ENCODE assay signal across 18 cellular contexts in genomic region chr20:62557425-62557824, GRCh38.
DNase-seq lines count a peak whose midpoint lies in the region; ATAC-seq, FAIRE-seq and TF ChIP-seq lines count a peak whose summit lies in the region.
"Had no signal": no experiment of that assay in that cellular context is flagged by ENCODE, and none has a peak within 500 bp of the region (broad histone marks: within the 10 kb centered on the region; RNA-seq: fewer than 3 reads in every experiment).

No MANE protein-coding gene starts in this region.

- no peak for TF ChIP-seq CTCF in spleen (IDR thresholded peaks at IDR 0.05 in 8 of 11, conservative IDR thresholded peaks at IDR 0.05 in 3 of 11)

- H3K9me3 ChIP-seq in spleen: no peaks in the 10 kb centered on the region
- H3K9me3 ChIP-seq: thoracic aorta had no signal

- no peaks in the 10 kb centered on the region for H3K9me3 Mint-ChIP-seq in stimulated activated memory B cell treated with anti-CD40 and anti-IgM and Interleukin-4, amounts not matched to agents 10 μg/mL and 1 μg/mL and 100 μg/mL, for 72 hours
- H3K9me3 Mint-ChIP-seq: activated naive CD8-positive, alpha-beta T cell treated with anti-CD3 and anti-CD28 coated beads for 36 hours; activated T-cell treated with anti-CD3 and anti-CD28 coated beads, Interleukin-2, amount 50 U/mL, for 4 hours had no signal

- H3K27me3 Mint-ChIP-seq in stimulated activated memory B cell treated with anti-CD40 and anti-IgM and Interleukin-4, amounts not matched to agents 10 μg/mL and 1 μg/mL and 100 μg/mL, for 72 hours: peaks cover 89% of the 10 kb centered on the region

- intact Hi-C loops in left ventricle myocardium superior (cut with micrococcal nuclease) (no loop called here), spleen (cut with DNase I; ENCODE audit: low total_unique reads) (no loop called here)

- peak; percentile 28 for DNase-seq in ACHN
- DNase-seq in H4 (ENCODE audit: low spot score): peak; percentile 36
- DNase-seq in RCC 7860 (ENCODE audit: low spot score): peak; percentile 70
- no peak for DNase-seq in left ventricle myocardium superior
- no peak for DNase-seq in NCI-H526 (lab: John Stamatoyannopoulos, UW)
- DNase-seq in spleen: no peak
- DNase-seq: activated CD4-positive, alpha-beta T cell treated with anti-CD3 and anti-CD28 coated beads, Interleukin-2, amount 50 U/mL, for 48 hours; activated naive CD8-positive, alpha-beta T cell treated with anti-CD3 and anti-CD28 coated beads for 36 hours; activated T-cell treated with anti-CD3 and anti-CD28 coated beads, Interleukin-2, amount 50 U/mL, for 4 hours; NCI-H1694; NCI-H510A; OCI-M1; T-helper 1 cell had no signal

- no peak overlapping the region for H3K4me3 Mint-ChIP-seq in stimulated activated memory B cell treated with anti-CD40 and anti-IgM and Interleukin-4, amounts not matched to agents 10 μg/mL and 1 μg/mL and 100 μg/mL, for 72 hours
- H3K4me3 Mint-ChIP-seq: activated naive CD8-positive, alpha-beta T cell treated with anti-CD3 and anti-CD28 coated beads for 36 hours; activated T-cell treated with anti-CD3 and anti-CD28 coated beads, Interleukin-2, amount 50 U/mL, for 4 hours had no signal

- H3K27me3 ChIP-seq in spleen (replicated peaks in 1 of 7): peaks cover 0 to 100% (median 60%) of the 10 kb centered on the region in 7 donors

- H3K4me1 Mint-ChIP-seq in stimulated activated memory B cell treated with anti-CD40 and anti-IgM and Interleukin-4, amounts not matched to agents 10 μg/mL and 1 μg/mL and 100 μg/mL, for 72 hours: peaks cover 7% of the 10 kb centered on the region

- peak; percentile 8 for ATAC-seq in left ventricle myocardium superior
- no peak for ATAC-seq in HG03039 (IDR thresholded peaks at IDR 0.05; ENCODE audit: unreplicated experiment)
- ATAC-seq in stimulated activated memory B cell treated with anti-CD40 and anti-IgM and Interleukin-4, amounts not matched to agents 10 μg/mL and 1 μg/mL and 100 μg/mL, for 72 hours: no peak
- ATAC-seq: activated T-cell treated with anti-CD3 and anti-CD28 coated beads, Interleukin-2, amount 50 U/mL, for 4 hours had no signal

- no peak overlapping the region for H3K27ac ChIP-seq in spleen
- H3K27ac ChIP-seq: HL-60, thoracic aorta had no signal

- peaks cover 0 to 14% (median 0%) of the 10 kb centered on the region in 6 donors for H3K4me1 ChIP-seq in spleen

- WGBS in spleen, 5 donors: 57 to 77% (median 73%) methylated on average over 11 to 15 of the region's 15 CpGs

- no peaks in the 10 kb centered on the region for H3K36me3 ChIP-seq in spleen
- H3K36me3 ChIP-seq: thoracic aorta had no signal

- no peak for FAIRE-seq in RCC 7860 (lab: Jason Lieb, UNC)
- FAIRE-seq: keratinocyte had no signal

- TF ChIP-seq POLR2A in spleen (IDR thresholded peaks at IDR 0.05): no peak

- H3K27ac Mint-ChIP-seq in stimulated activated memory B cell treated with anti-CD40 and anti-IgM and Interleukin-4, amounts not matched to agents 10 μg/mL and 1 μg/mL and 100 μg/mL, for 72 hours: no peak overlapping the region
- H3K27ac Mint-ChIP-seq: activated naive CD8-positive, alpha-beta T cell treated with anti-CD3 and anti-CD28 coated beads for 36 hours had no signal

- no peaks in the 10 kb centered on the region for H3K36me3 Mint-ChIP-seq in stimulated activated memory B cell treated with anti-CD40 and anti-IgM and Interleukin-4, amounts not matched to agents 10 μg/mL and 1 μg/mL and 100 μg/mL, for 72 hours
- H3K36me3 Mint-ChIP-seq: activated naive CD8-positive, alpha-beta T cell treated with anti-CD3 and anti-CD28 coated beads for 36 hours had no signal

- in situ Hi-C loops in ACHN (cut with HindIII; ENCODE audit: low pct_ligation_motif_present, low pct_unique_long_range_greater_than_20kb, low sequenced_read_pairs): no loop called here

- no peak overlapping the region for H3K4me3 ChIP-seq in spleen
- H3K4me3 ChIP-seq: thoracic aorta had no signal

Comparison
In these comparisons a context has a peak if more than half of its experiments do, and no peak if none do; other contexts are left out.
1. DNase-seq: peak in ACHN (single experiment), H4 (single experiment) and RCC 7860 (single experiment); none in left ventricle myocardium superior (single experiment), NCI-H526 (0 of 2) and spleen (single experiment).